Comparison of ENCODE assay signal across 1 cellular context in the genomic region with DNA sequence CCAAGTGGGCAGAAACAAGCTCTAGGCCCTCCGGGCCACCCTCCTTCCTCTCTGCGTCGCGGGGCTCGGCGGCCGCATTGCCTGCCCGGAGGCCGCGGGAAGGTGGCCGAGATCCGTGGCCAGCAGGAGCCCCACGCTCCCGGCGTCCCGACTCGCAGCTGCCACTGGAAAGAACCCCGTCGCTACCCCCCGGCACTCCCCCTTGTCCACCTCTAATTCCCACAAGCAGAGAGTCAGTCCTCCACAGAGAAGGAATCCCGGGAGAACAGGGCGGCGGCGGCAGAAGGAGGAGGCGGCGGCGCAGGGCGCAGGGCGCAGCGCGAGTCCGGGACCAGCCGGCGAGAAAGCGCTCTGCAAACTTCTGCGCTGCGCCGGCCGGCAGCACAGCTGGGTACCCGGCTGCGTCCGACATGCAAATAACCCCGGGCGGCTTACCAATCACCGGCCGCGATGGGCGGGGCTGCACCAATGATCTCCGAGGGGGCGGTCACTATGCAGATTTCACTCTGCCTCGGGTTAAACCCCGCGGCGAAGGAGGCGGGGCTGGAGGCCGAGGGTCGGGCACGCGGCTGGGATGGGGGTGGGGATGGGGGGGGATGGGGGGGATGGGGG.
TF ChIP-seq lines count a peak whose summit lies in the region.

A gene (minus strand): TSS at position 365 of the 612 bp plus-strand sequence.

TF ChIP-seq in SK-N-SH, 30 proteins besides CTCF, POLR2A, EP300 and RAD21 (continued from another document):
- TF ChIP-seq, protein P1, sequence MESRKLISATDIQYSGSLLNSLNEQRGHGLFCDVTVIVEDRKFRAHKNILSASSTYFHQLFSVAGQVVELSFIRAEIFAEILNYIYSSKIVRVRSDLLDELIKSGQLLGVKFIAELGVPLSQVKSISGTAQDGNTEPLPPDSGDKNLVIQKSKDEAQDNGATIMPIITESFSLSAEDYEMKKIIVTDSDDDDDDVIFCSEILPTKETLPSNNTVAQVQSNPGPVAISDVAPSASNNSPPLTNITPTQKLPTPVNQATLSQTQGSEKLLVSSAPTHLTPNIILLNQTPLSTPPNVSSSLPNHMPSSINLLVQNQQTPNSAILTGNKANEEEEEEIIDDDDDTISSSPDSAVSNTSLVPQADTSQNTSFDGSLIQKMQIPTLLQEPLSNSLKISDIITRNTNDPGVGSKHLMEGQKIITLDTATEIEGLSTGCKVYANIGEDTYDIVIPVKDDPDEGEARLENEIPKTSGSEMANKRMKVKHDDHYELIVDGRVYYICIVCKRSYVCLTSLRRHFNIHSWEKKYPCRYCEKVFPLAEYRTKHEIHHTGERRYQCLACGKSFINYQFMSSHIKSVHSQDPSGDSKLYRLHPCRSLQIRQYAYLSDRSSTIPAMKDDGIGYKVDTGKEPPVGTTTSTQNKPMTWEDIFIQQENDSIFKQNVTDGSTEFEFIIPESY (IDR thresholded peaks at IDR 0.05; ENCODE audit: borderline replicate concordance, low read depth), result no peak
- TF ChIP-seq, protein P2, sequence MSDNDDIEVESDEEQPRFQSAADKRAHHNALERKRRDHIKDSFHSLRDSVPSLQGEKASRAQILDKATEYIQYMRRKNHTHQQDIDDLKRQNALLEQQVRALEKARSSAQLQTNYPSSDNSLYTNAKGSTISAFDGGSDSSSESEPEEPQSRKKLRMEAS (IDR thresholded peaks at IDR 0.05; ENCODE audit: low read depth), result peak; percentile 15; the same call in 1 of the 2 replicates
- 0 out of 2 replicates have a peak, but pooled peaks have one; percentile 29 for TF ChIP-seq RCOR1 (IDR thresholded peaks at IDR 0.05; ENCODE audit: low read length)
- TF ChIP-seq, protein P3, sequence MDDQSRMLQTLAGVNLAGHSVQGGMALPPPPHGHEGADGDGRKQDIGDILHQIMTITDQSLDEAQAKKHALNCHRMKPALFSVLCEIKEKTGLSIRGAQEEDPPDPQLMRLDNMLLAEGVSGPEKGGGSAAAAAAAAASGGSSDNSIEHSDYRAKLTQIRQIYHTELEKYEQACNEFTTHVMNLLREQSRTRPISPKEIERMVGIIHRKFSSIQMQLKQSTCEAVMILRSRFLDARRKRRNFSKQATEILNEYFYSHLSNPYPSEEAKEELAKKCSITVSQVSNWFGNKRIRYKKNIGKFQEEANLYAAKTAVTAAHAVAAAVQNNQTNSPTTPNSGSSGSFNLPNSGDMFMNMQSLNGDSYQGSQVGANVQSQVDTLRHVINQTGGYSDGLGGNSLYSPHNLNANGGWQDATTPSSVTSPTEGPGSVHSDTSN (IDR thresholded peaks at IDR 0.05), result peak; percentile 28; the same call in 1 of the 2 replicates
- TF ChIP-seq SIN3A (IDR thresholded peaks at IDR 0.05; ENCODE audit: borderline replicate concordance, low read depth, low read length), result peak; percentile 76; the same call in 1 of the 2 replicates
- peak; percentile 52 for TF ChIP-seq NRF1 (IDR thresholded peaks at IDR 0.05; ENCODE audit: low read depth, low read length)
- 0 out of 2 replicates have a peak, but pooled peaks have one; percentile 14 for TF ChIP-seq TEAD4 (IDR thresholded peaks at IDR 0.05; ENCODE audit: borderline replicate concordance, insufficient read depth)
- TF ChIP-seq FOSL2 (IDR thresholded peaks at IDR 0.05; ENCODE audit: borderline replicate concordance, low read depth), result no peak
- peak; percentile 95 for TF ChIP-seq POLR2AphosphoS5 (IDR thresholded peaks at IDR 0.05; ENCODE audit: low read depth, low read length)
- TF ChIP-seq, protein P4, sequence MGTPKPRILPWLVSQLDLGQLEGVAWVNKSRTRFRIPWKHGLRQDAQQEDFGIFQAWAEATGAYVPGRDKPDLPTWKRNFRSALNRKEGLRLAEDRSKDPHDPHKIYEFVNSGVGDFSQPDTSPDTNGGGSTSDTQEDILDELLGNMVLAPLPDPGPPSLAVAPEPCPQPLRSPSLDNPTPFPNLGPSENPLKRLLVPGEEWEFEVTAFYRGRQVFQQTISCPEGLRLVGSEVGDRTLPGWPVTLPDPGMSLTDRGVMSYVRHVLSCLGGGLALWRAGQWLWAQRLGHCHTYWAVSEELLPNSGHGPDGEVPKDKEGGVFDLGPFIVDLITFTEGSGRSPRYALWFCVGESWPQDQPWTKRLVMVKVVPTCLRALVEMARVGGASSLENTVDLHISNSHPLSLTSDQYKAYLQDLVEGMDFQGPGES (IDR thresholded peaks at IDR 0.05; ENCODE audit: low read depth, low read length), result 0 out of 2 replicates have a peak, but pooled peaks have one; percentile 25
- no peak for TF ChIP-seq RFX5 (IDR thresholded peaks at IDR 0.05; ENCODE audit: low read length)
- TF ChIP-seq MEF2A (IDR thresholded peaks at IDR 0.05; ENCODE audit: borderline replicate concordance, low read depth), result no peak
- TF ChIP-seq TAF1 (IDR thresholded peaks at IDR 0.05; ENCODE audit: borderline replicate concordance, low read depth, low read length), result peak; percentile 95
